34 cellular contexts compared by ENCODE assay signal in genomic region chrX:136304493-136304892, GRCh38. TPM values are rescaled to one million over a fixed set of nuclear protein-coding genes. Genes with fewer than 3 reads are reported as not detected.
DNase-seq lines count a peak whose midpoint lies in the region; TF ChIP-seq lines count a peak whose summit lies in the region.
"Had no signal": no experiment of that assay in that cellular context is flagged by ENCODE, and none has a peak within 500 bp of the region (broad histone marks: within the 10 kb centered on the region; RNA-seq: fewer than 3 reads in every experiment).

No MANE protein-coding gene starts in this region.

- H3K9me3 Mint-ChIP-seq in MCF 10A (ENCODE audit: unreplicated experiment), result no peaks in the 10 kb centered on the region
- H3K9me3 Mint-ChIP-seq: activated naive CD4-positive, alpha-beta T cell treated with anti-CD3 and anti-CD28 coated beads, Interleukin-2, amount 50 U/mL, for 24 hours; activated T-helper 2 cell treated with anti-CD3 and anti-CD28 coated beads, Interferon-gamma antibody, Interleukin-2, Interleukin-4, amounts not matched to agents 10 μg/mL and 5 μg/mL and 100 μg/mL, durations not matched to agents 14 hours and 24 hours and 36 hours; natural killer cell treated with Interleukin-12 subunit alpha and Interleukin-12 subunit beta and Interleukin-15 and Interleukin-18, amount 100 ng/mL, for 72 hours; stimulated activated effector memory CD8-positive, alpha-beta T cell treated with anti-CD3 and anti-CD28 coated beads, Interleukin-12 subunit alpha, Interleukin-12 subunit beta, amount 100 ng/mL, for 72 hours had no signal

- H3K9me3 ChIP-seq in Peyer's patch, result no peaks in the 10 kb centered on the region
- H3K9me3 ChIP-seq: gastrocnemius medialis had no signal

- no peaks in the 10 kb centered on the region for H3K4me1 ChIP-seq in Peyer's patch
- H3K4me1 ChIP-seq: gastrocnemius medialis had no signal

- DNase-seq in DMS53 (lab: John Stamatoyannopoulos, UW) (peak; percentile 23), DMS53 treated with DMSO at 0.1 percent for 48 hours (lab: John Stamatoyannopoulos, UW; ENCODE audit: unreplicated experiment) (no peak), NCI-H69 (lab: John Stamatoyannopoulos, UW) (peak; percentile 12), choroid plexus epithelial cell (ENCODE audit: low read depth) (peak; percentile 1), Peyer's patch (no peak), NCI-H1092 treated with DMSO at 0.1 percent for 48 hours (lab: John Stamatoyannopoulos, UW) (no peak), MCF 10A (ENCODE audit: unreplicated experiment) (no peak)
- no peak for DNase-seq in activated CD4-positive, alpha-beta T cell treated with anti-CD3 and anti-CD28 coated beads for 48 hours
- DNase-seq: activated CD4-positive, alpha-beta T cell treated with anti-CD3 and anti-CD28 coated beads for 4 hours; activated CD8-positive, alpha-beta memory T cell treated with anti-CD3 and anti-CD28 coated beads for 24 hours; activated T-cell treated with anti-CD3 and anti-CD28 coated beads for 4 hours; amniotic stem cell; Calu3; dorsolateral prefrontal cortex; EL; gastrocnemius medialis; left cardiac atrium; mammary epithelial cell; NCI-H1048; NCI-H1694; PC-9; Right ventricle myocardium superior; stimulated activated CD4-positive, alpha-beta T cell treated with anti-CD3 and anti-CD28 coated beads, Interleukin-15, amount 100 ng/mL, for 24 hours had no signal

- TF ChIP-seq CTCF in choroid plexus epithelial cell (conservative IDR thresholded peaks at IDR 0.05; ENCODE audit: low read depth, low read length), result peak; percentile 3
- TF ChIP-seq CTCF in Peyer's patch (IDR thresholded peaks at IDR 0.05), result no peak
- no peak for TF ChIP-seq CTCF in MCF 10A (IDR thresholded peaks at IDR 0.05; ENCODE audit: unreplicated experiment)

- no peaks in the 10 kb centered on the region for H3K4me1 Mint-ChIP-seq in MCF 10A (ENCODE audit: insufficient read depth, unreplicated experiment)
- H3K4me1 Mint-ChIP-seq: activated naive CD4-positive, alpha-beta T cell treated with anti-CD3 and anti-CD28 coated beads, Interleukin-2, amount 50 U/mL, for 24 hours; brain; stimulated activated effector memory CD8-positive, alpha-beta T cell treated with anti-CD3 and anti-CD28 coated beads, Interleukin-12 subunit alpha, Interleukin-12 subunit beta, amount 100 ng/mL, for 72 hours had no signal

- H3K4me3 Mint-ChIP-seq in MCF 10A (ENCODE audit: unreplicated experiment), result no peak overlapping the region
- H3K4me3 Mint-ChIP-seq: activated naive CD4-positive, alpha-beta T cell treated with anti-CD3 and anti-CD28 coated beads, Interleukin-2, amount 50 U/mL, for 24 hours; brain; natural killer cell treated with Interleukin-12 subunit alpha and Interleukin-12 subunit beta and Interleukin-15 and Interleukin-18, amount 100 ng/mL, for 72 hours; stimulated activated effector memory CD8-positive, alpha-beta T cell treated with anti-CD3 and anti-CD28 coated beads, Interleukin-12 subunit alpha, Interleukin-12 subunit beta, amount 100 ng/mL, for 72 hours had no signal

- no peak overlapping the region for H3K27ac Mint-ChIP-seq in MCF 10A (ENCODE audit: low read depth, unreplicated experiment)
- H3K27ac Mint-ChIP-seq: activated naive CD4-positive, alpha-beta T cell treated with anti-CD3 and anti-CD28 coated beads, Interleukin-2, amount 50 U/mL, for 24 hours; activated T-helper 2 cell treated with anti-CD3 and anti-CD28 coated beads, Interferon-gamma antibody, Interleukin-2, Interleukin-4, amounts not matched to agents 10 μg/mL and 5 μg/mL and 100 μg/mL, durations not matched to agents 14 hours and 24 hours and 36 hours; brain; natural killer cell treated with Interleukin-12 subunit alpha and Interleukin-12 subunit beta and Interleukin-15 and Interleukin-18, amount 100 ng/mL, for 72 hours; stimulated activated effector memory CD8-positive, alpha-beta T cell treated with anti-CD3 and anti-CD28 coated beads, Interleukin-12 subunit alpha, Interleukin-12 subunit beta, amount 100 ng/mL, for 72 hours had no signal

- H3K27me3 ChIP-seq in Peyer's patch, result no peaks in the 10 kb centered on the region

- CTCF ChIA-PET in MCF 10A (lab: Yijun Ruan, JAX), result no interaction called here

- H3K27me3 Mint-ChIP-seq in MCF 10A (ENCODE audit: insufficient read depth, unreplicated experiment), result peaks cover 26% of the 10 kb centered on the region
- H3K27me3 Mint-ChIP-seq: activated naive CD4-positive, alpha-beta T cell treated with anti-CD3 and anti-CD28 coated beads, Interleukin-2, amount 50 U/mL, for 24 hours had no signal

- intact Hi-C loops in MCF 10A (cut with micrococcal nuclease), result no loop called here

- no peak overlapping the region for H3K4me3 ChIP-seq in choroid plexus epithelial cell (ENCODE audit: low read depth, low read length)
- no peak overlapping the region for H3K4me3 ChIP-seq in Peyer's patch
- H3K4me3 ChIP-seq: dorsolateral prefrontal cortex, gastrocnemius medialis, PC-9 had no signal

- no peak for TF ChIP-seq POLR2A in Peyer's patch (IDR thresholded peaks at IDR 0.05)

- BruUV-seq in MCF 10A (replicated peaks; lab: Mats Ljungman, UMichigan), result no TSS peak

- no peaks in the 10 kb centered on the region for H3K36me3 Mint-ChIP-seq in MCF 10A (ENCODE audit: insufficient read depth, unreplicated experiment)
- H3K36me3 Mint-ChIP-seq: activated naive CD4-positive, alpha-beta T cell treated with anti-CD3 and anti-CD28 coated beads, Interleukin-2, amount 50 U/mL, for 24 hours; brain; natural killer cell treated with Interleukin-12 subunit alpha and Interleukin-12 subunit beta and Interleukin-15 and Interleukin-18, amount 100 ng/mL, for 72 hours; stimulated activated effector memory CD8-positive, alpha-beta T cell treated with anti-CD3 and anti-CD28 coated beads, Interleukin-12 subunit alpha, Interleukin-12 subunit beta, amount 100 ng/mL, for 72 hours had no signal

- no peaks in the 10 kb centered on the region for H3K36me3 ChIP-seq in Peyer's patch
- H3K36me3 ChIP-seq: gastrocnemius medialis had no signal

- POLR2A ChIA-PET in MCF 10A (lab: Yijun Ruan, JAX), result no interaction called here

- H3K27ac ChIP-seq in Peyer's patch, result no peak overlapping the region
- H3K27ac ChIP-seq: dorsolateral prefrontal cortex, gastrocnemius medialis, PC-9 had no signal

RNA-seq across cellular contexts. Expression of gene ADGRG4, which starts 3.7 kb away (rescaled TPM):
- 1 to 10 TPM in 3 of 4 donors, under 1 TPM in 1; 0.83 to 6.1 (median 3.6) TPM for total RNA-seq in Peyer's patch
- not detected in 2 replicates for total RNA-seq in MCF 10A (2022)
- total RNA-seq: A172; activated T-helper 2 cell treated with anti-CD3 and anti-CD28 coated beads, Interferon-gamma antibody, Interleukin-2, Interleukin-4, amounts not matched to agents 10 μg/mL and 5 μg/mL and 100 μg/mL, durations not matched to agents 14 hours and 24 hours and 36 hours; Calu3; cerebellum; H4; LHCN-M2; mucosa of gallbladder; natural killer cell treated with Interleukin-12 subunit alpha and Interleukin-12 subunit beta and Interleukin-15 and Interleukin-18, amount 100 ng/mL, for 72 hours; NCI-H460; PC-9; Right ventricle myocardium superior had no signal

RNA-seq across cellular contexts. Expression of gene MAP7D3, which starts 53.3 kb away (rescaled TPM):
- 10 to 100 TPM in 1 of 4 donors, 1 to 10 TPM in 3; 1.6 to 18.2 (median 4.7) TPM for total RNA-seq in Peyer's patch
- 18.0 and 21.1 TPM in 2 replicates for total RNA-seq in MCF 10A (2022)

Comparison
In these comparisons a context has a peak if more than half of its experiments do, and no peak if none do; other contexts are left out.
1. DNase-seq: peak in DMS53 (single experiment), NCI-H69 (single experiment) and choroid plexus epithelial cell (single experiment); none in DMS53 treated with DMSO at 0.1 percent for 48 hours (single experiment), activated CD4-positive, alpha-beta T cell treated with anti-CD3 and anti-CD28 coated beads for 48 hours (single experiment), Peyer's patch (0 of 3), NCI-H1092 treated with DMSO at 0.1 percent for 48 hours (single experiment) and MCF 10A (single experiment).